15 cellular contexts compared by ENCODE assay signal in the genomic region with DNA sequence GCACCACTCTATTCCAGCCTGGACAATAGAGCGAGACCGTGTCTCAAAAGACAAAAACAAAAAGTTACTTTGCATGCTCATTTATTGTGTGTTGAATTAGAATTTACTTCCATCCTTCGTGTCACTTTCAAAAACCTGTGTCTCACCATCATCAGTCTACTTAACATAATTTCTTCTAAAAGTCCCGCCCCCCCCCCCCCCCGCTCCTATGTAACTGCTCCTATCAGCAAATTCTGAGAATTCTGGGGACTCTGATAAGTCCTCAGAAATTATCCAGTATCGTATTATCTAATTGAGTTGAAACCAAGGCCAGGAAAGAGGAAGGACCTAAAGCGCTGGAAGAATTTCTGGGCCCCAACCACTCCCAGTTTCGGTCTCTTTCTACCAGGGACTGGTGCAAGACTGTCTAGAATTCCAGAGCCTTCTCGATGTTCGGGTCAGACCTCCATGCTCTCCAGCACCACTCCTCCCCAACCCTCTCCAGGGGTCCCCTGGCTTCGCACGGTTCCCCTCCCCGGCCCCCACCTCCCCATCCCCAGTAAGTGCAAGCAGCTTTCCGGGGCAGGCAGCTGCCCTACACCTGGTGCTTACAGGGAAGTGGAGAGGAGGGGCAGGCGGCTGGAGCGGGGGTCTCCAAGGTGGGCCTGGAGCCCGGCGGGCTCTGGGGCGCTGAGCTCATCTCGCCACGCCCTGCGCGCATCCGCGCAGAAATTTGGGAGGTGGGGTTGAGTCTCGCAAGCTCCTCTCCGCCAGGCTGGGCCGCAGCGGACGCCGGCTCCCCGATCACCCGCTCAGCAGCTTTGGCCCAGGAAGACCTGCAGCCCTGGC. TPM values are rescaled to one million over a fixed set of nuclear protein-coding genes. Genes with fewer than 3 reads are reported as not detected.
DNase-seq lines count a peak whose midpoint lies in the region; ATAC-seq, FAIRE-seq and TF ChIP-seq lines count a peak whose summit lies in the region.
"Had no signal": no experiment of that assay in that cellular context is flagged by ENCODE, and none has a peak within 500 bp of the region (broad histone marks: within the 10 kb centered on the region; RNA-seq: fewer than 3 reads in every experiment).

No MANE protein-coding gene starts in this region.

- H2BK15ac ChIP-seq in H9 (ENCODE audit: low read depth, low read length) = no peak overlapping the region

- no peak overlapping the region for H3K27ac Mint-ChIP-seq in H9
- no peak overlapping the region for H3K27ac Mint-ChIP-seq in stimulated activated naive B cell treated with anti-CD40 and anti-IgM and Interleukin-4, amounts not matched to agents 10 μg/mL and 1 μg/mL and 100 μg/mL, for 72 hours
- H3K27ac Mint-ChIP-seq: activated T-cell treated with anti-CD3 and anti-CD28 coated beads, Interleukin-2, amount 50 U/mL, for 24 hours; CD8-positive, alpha-beta memory T cell had no signal

- H3K4me3 ChIP-seq in K562 (no peak overlapping the region), iPS-11a (ENCODE audit: low read depth, low read length) (peak overlapping the region; percentile 33)

- no peak overlapping the region for H3K56ac ChIP-seq in H9 (ENCODE audit: insufficient read length, low read depth, low read length)

- no peak for TF ChIP-seq RAD21 in K562 (CRISPR knock-in tag; conservative IDR thresholded peaks at IDR 0.05 in 1 of 2, IDR thresholded peaks at IDR 0.05 in 1 of 2)

- H3K9ac ChIP-seq in H9 (ENCODE audit: extremely low read depth, insufficient read length, low read length) = no peak overlapping the region
- no peak overlapping the region for H3K9ac ChIP-seq in K562 (ENCODE audit: insufficient read depth in 1 of 2, low read depth in 2 of 2, low read length in 2 of 2)

- no CpG with 5 or more reads among the region's 33 CpGs for WGBS in H9 (ENCODE audit: extremely low coverage, insufficient read length, low lambda C conversion rate)
- 62% methylated on average over 31 of the region's 33 CpGs for WGBS in K562 (ENCODE audit: insufficient coverage, low coverage, missing lambda C conversion rate)

- POLR2A ChIA-PET in K562 (lab: Yijun Ruan, JAX) = interaction anchor here (0.7 to 1.2 kb wide), 2 partner anchors 12 kb away, joined by 3 to 4 read pairs; no protein-coding TSS in a partner anchor

- in situ Hi-C loops in K562 (cut with MboI) = no loop called here

- H3K27me3 Mint-ChIP-seq in H9 (ENCODE audit: low read depth) = peaks cover 8% of the 10 kb centered on the region
- H3K27me3 Mint-ChIP-seq in stimulated activated naive B cell treated with anti-CD40 and anti-IgM and Interleukin-4, amounts not matched to agents 10 μg/mL and 1 μg/mL and 100 μg/mL, for 72 hours = peaks cover 7% of the 10 kb centered on the region in 2 donors

- no peaks in the 10 kb centered on the region for H3K4me1 ChIP-seq in H9 (ENCODE audit: insufficient read depth, low read length)
- H3K4me1 ChIP-seq in K562 (replicated peaks in 1 of 2; ENCODE audit: control insufficient read depth in 2 of 2, insufficient read depth in 2 of 2, low read length in 2 of 2) = peaks cover 11 to 12% of the 10 kb centered on the region in 2 experiments

- no peaks in the 10 kb centered on the region for H3K36me3 ChIP-seq in K562 (ENCODE audit: control insufficient read depth, insufficient read depth, low read length)
- H3K36me3 ChIP-seq: brain microvascular endothelial cell had no signal

- H3K36me3 Mint-ChIP-seq in H9 (ENCODE audit: insufficient read depth in 1 of 3, low read depth in 3 of 3) = peaks cover 13 to 18% (median 17%) of the 10 kb centered on the region in 3 experiments
- H3K36me3 Mint-ChIP-seq in stimulated activated naive B cell treated with anti-CD40 and anti-IgM and Interleukin-4, amounts not matched to agents 10 μg/mL and 1 μg/mL and 100 μg/mL, for 72 hours = peaks cover 5 to 8% of the 10 kb centered on the region in 2 donors
- H3K36me3 Mint-ChIP-seq: CD8-positive, alpha-beta memory T cell had no signal

- no peak overlapping the region for H4K5ac ChIP-seq in H9 (ENCODE audit: insufficient read length, low read depth, low read length)

- DNase-seq in H9 (peak; percentile 39), K562 (ENCODE audit: extremely low read depth in 1 of 4, low spot score in 3 of 4) (peak in 1 of 4 experiments; percentile 39), germinal center (ENCODE audit: low spot score) (no peak)
- no peak for DNase-seq in stimulated activated naive B cell treated with anti-CD40 and anti-IgM and Interleukin-4, amounts not matched to agents 10 μg/mL and 1 μg/mL and 100 μg/mL, for 72 hours
- DNase-seq in activated CD8-positive, alpha-beta memory T cell treated with anti-CD3 and anti-CD28 coated beads, Interleukin-2, amount 50 U/mL, for 4 hours = no peak
- DNase-seq: activated T-cell treated with anti-CD3 and anti-CD28 coated beads, Interleukin-2, amount 50 U/mL, for 24 hours; brain microvascular endothelial cell; CD8-positive, alpha-beta memory T cell; left colon; NCI-H226; occipital lobe had no signal

- H3K18ac ChIP-seq in H9 (ENCODE audit: insufficient read length, low read depth, low read length) = no peak overlapping the region

- no peaks in the 10 kb centered on the region for H3K79me1 ChIP-seq in H9 (ENCODE audit: insufficient read depth, low read depth, low read length, poor library complexity, severe bottlenecking)

- no peak overlapping the region for H2BK12ac ChIP-seq in H9 (ENCODE audit: insufficient read length, low read depth, low read length)

- H3K4ac ChIP-seq in H9 (ENCODE audit: low read depth, low read length) = no peak overlapping the region

- no peak for FAIRE-seq in K562 (lab: Jason Lieb, UNC)

- CTCF ChIA-PET in K562 (lab: Yijun Ruan, JAX; ENCODE audit: low intra/inter-chr PET ratio) = no interaction called here

- no peak overlapping the region for H3K23ac ChIP-seq in H9 (ENCODE audit: insufficient read length, low read depth, low read length)

- H4K20me1 ChIP-seq in H9 (ENCODE audit: control insufficient read depth, insufficient read depth, insufficient read length) = no peaks in the 10 kb centered on the region
- no peaks in the 10 kb centered on the region for H4K20me1 ChIP-seq in K562 (replicated peaks; ENCODE audit: control insufficient read depth, insufficient read depth, low read length)

- H3K27ac ChIP-seq in H9 (ENCODE audit: insufficient read length, low read depth, low read length) (no peak overlapping the region), K562 (ENCODE audit: extremely low read depth, low read depth, low read length) (peak overlapping the region; percentile 1; the same call in 1 of the 3 replicates)
- H3K27ac ChIP-seq: brain microvascular endothelial cell had no signal

- ATAC-seq in K562 (no peak; the same call in 1 of the 3 replicates), HG02571 (IDR thresholded peaks at IDR 0.05; ENCODE audit: unreplicated experiment) (no peak), HG03521 (IDR thresholded peaks at IDR 0.05; ENCODE audit: unreplicated experiment) (no peak)
- ATAC-seq in stimulated activated naive B cell treated with anti-CD40 and anti-IgM and Interleukin-4, amounts not matched to agents 10 μg/mL and 1 μg/mL and 100 μg/mL, for 72 hours (replicated peaks) = peak; percentile 18 to 52
- ATAC-seq: HCT116, left colon had no signal

- no peak overlapping the region for H3K4me2 ChIP-seq in H9 (ENCODE audit: insufficient read depth, insufficient read length, low read length)
- H3K4me2 ChIP-seq in K562 (ENCODE audit: insufficient read depth, low read length) = no peak overlapping the region

- no peak overlapping the region for H2AK5ac ChIP-seq in H9 (ENCODE audit: insufficient read length, low read length)

- no peak overlapping the region for H2BK20ac ChIP-seq in H9 (ENCODE audit: low read depth, low read length, poor library complexity, severe bottlenecking)

- TF ChIP-seq CTCF in H9 (conservative IDR thresholded peaks at IDR 0.05) (no peak), K562 (IDR thresholded peaks at IDR 0.05 in 2 of 3, conservative IDR thresholded peaks at IDR 0.05 in 1 of 3; ENCODE audit: insufficient read depth in 2 of 3, low read depth in 1 of 3, low read length in 3 of 3) (no peak)

- BruUV-seq in K562 (replicated peaks; lab: Mats Ljungman, UMichigan) = no TSS peak

- H2BK120ac ChIP-seq in H9 (ENCODE audit: low read depth, low read length, poor library complexity, severe bottlenecking) = no peak overlapping the region

- no peak for TF ChIP-seq EP300 in K562 (IDR thresholded peaks at IDR 0.05; ENCODE audit: low read length)

- H3K9me3 ChIP-seq in H9 (ENCODE audit: control insufficient read depth, low read depth, low read length) = no peaks in the 10 kb centered on the region
- no peaks in the 10 kb centered on the region for H3K9me3 ChIP-seq in K562 (replicated peaks; ENCODE audit: control insufficient read depth, insufficient read depth, low read depth, low read length)

- peaks cover 3 to 6% of the 10 kb centered on the region in 2 experiments; a peak in 4 of 5 replicates for H3K9me3 Mint-ChIP-seq in H9
- H3K9me3 Mint-ChIP-seq in stimulated activated naive B cell treated with anti-CD40 and anti-IgM and Interleukin-4, amounts not matched to agents 10 μg/mL and 1 μg/mL and 100 μg/mL, for 72 hours = peaks cover 2 to 3% of the 10 kb centered on the region in 2 donors
- H3K9me3 Mint-ChIP-seq: CD8-positive, alpha-beta memory T cell had no signal

- no peak for TF ChIP-seq POLR2A in K562 (conservative IDR thresholded peaks at IDR 0.05)

- H3K14ac ChIP-seq in H9 (ENCODE audit: insufficient read depth, low read length) = no peak overlapping the region

- H4K91ac ChIP-seq in H9 (ENCODE audit: insufficient read length, low read depth, low read length) = no peak overlapping the region

- H3K9me1 ChIP-seq in K562 (ENCODE audit: control insufficient read depth, insufficient read depth, low read length) = no peaks in the 10 kb centered on the region

- H2AFZ ChIP-seq in H9 (ENCODE audit: low read length) (no peak overlapping the region), K562 (ENCODE audit: low read depth, low read length) (no peak overlapping the region)

- intact Hi-C loops in K562 (cut with micrococcal nuclease) = no loop called here

- H3K4me1 Mint-ChIP-seq in H9 = peaks cover 9% of the 10 kb centered on the region in 2 experiments; a peak in 3 of 4 replicates
- H3K4me1 Mint-ChIP-seq in stimulated activated naive B cell treated with anti-CD40 and anti-IgM and Interleukin-4, amounts not matched to agents 10 μg/mL and 1 μg/mL and 100 μg/mL, for 72 hours = peaks cover 2 to 18% of the 10 kb centered on the region in 2 donors

- no peaks in the 10 kb centered on the region for H3K23me2 ChIP-seq in H9 (ENCODE audit: insufficient read length, low read depth, low read length, poor library complexity, severe bottlenecking)

- H3K27me3 ChIP-seq in H9 (ENCODE audit: insufficient read depth, low read length) (no peaks in the 10 kb centered on the region), K562 (ENCODE audit: control insufficient read depth in 2 of 2, insufficient read depth in 2 of 2, low read length in 2 of 2) (peaks cover 0 to 3% of the 10 kb centered on the region in 2 experiments; a peak in 1 of 5 replicates)
- H3K27me3 ChIP-seq: brain microvascular endothelial cell had no signal

- H3K79me2 ChIP-seq in H9 (ENCODE audit: insufficient read depth, low read length) (0 out of 2 replicates have a peak, but pooled peaks cover 3% of the 10 kb centered on the region), K562 (ENCODE audit: control insufficient read depth, insufficient read depth, low read length) (no peaks in the 10 kb centered on the region)

- no peak overlapping the region for H4K8ac ChIP-seq in H9 (replicated peaks; ENCODE audit: insufficient read length, low read depth, low read length)

- no peak overlapping the region for H2BK5ac ChIP-seq in H9 (ENCODE audit: insufficient read length, low read length)

- H3K4me3 Mint-ChIP-seq in H9 = no peak overlapping the region
- peak overlapping the region in 1 of 2 donors; percentile 55 for H3K4me3 Mint-ChIP-seq in stimulated activated naive B cell treated with anti-CD40 and anti-IgM and Interleukin-4, amounts not matched to agents 10 μg/mL and 1 μg/mL and 100 μg/mL, for 72 hours
- H3K4me3 Mint-ChIP-seq: activated T-cell treated with anti-CD3 and anti-CD28 coated beads, Interleukin-2, amount 50 U/mL, for 24 hours; CD8-positive, alpha-beta memory T cell had no signal

- no peak overlapping the region for H3T11ph ChIP-seq in H9 (ENCODE audit: low read length)

RNA-seq across cellular contexts. Expression of a gene that starts 15.9 kb away (rescaled TPM):
- total RNA-seq in H9 (2021) (66.5 and 72.9 TPM in 2 replicates), K562 (2014; rRNA removed) (44.4 and 63.2 TPM in 2 replicates), K562 (2014; rRNA removed; fragmentation: Illumina TruSeq; extraction: Trizol) (22.0 and 22.7 TPM in 2 replicates), K562 (2015; rRNA removed; fragmentation: Illumina TruSeq; extraction: Trizol) (31.4 and 31.6 TPM in 2 replicates), K562 (2021) (54.0 and 55.5 TPM in 2 replicates)
- 46.7 and 71.5 TPM in 2 replicates for total RNA-seq in K562 (2011; cell fraction: chromatin; rRNA removed; ENCODE audit: low replicate concordance)
- total RNA-seq in K562 (2011; cell fraction: nucleolus; rRNA removed) = 49.9 and 53.0 TPM in 2 replicates
- 47.4 and 58.0 TPM in 2 replicates for total RNA-seq in K562 (2011; cell fraction: nucleoplasm; rRNA removed)
- polyA plus RNA-seq in K562 (2011; rRNA removed) (29.8 and 37.8 TPM in 2 replicates), K562 (2014; fragmentation: Illumina TruSeq; extraction: Trizol) (31.3 and 35.5 TPM in 2 replicates), K562 (2014; fragmentation: Nextera tagmentation; extraction: Ambion mirVana) (1 to 10 TPM; 4.3 to 5.9 TPM), K562 (2014; rRNA removed) (38.2 and 43.3 TPM in 2 replicates)
- polyA plus RNA-seq in K562 (2011; cell fraction: cytosol; rRNA removed) = 35.8 and 37.3 TPM in 2 replicates
- 52.3 and 64.6 TPM in 2 replicates for polyA plus RNA-seq in K562 (2011; cell fraction: nucleus; rRNA removed)
- polyA plus RNA-seq in K562 (2012) = 28.9 and 48.4 TPM in 2 replicates
- polyA minus RNA-seq in K562 (2011; rRNA and poly(A)+ RNA removed) = 44.2 and 45.8 TPM in 2 replicates
- polyA minus RNA-seq in K562 (2011; cell fraction: cytosol; rRNA and poly(A)+ RNA removed) = 31.3 and 34.9 TPM in 2 replicates
- 25.3 and 28.4 TPM in 2 replicates for polyA minus RNA-seq in K562 (2011; cell fraction: nucleus; rRNA and poly(A)+ RNA removed)

Comparison
In these comparisons a context has a peak if more than half of its experiments do, and no peak if none do; other contexts are left out.
1. ATAC-seq: peak in stimulated activated naive B cell treated with anti-CD40 and anti-IgM and Interleukin-4, amounts not matched to agents 10 μg/mL and 1 μg/mL and 100 μg/mL, for 72 hours (2 of 2); none in K562 (single experiment), HG02571 (single experiment) and HG03521 (single experiment).